8 cellular contexts compared by ENCODE assay signal in the genomic region with DNA sequence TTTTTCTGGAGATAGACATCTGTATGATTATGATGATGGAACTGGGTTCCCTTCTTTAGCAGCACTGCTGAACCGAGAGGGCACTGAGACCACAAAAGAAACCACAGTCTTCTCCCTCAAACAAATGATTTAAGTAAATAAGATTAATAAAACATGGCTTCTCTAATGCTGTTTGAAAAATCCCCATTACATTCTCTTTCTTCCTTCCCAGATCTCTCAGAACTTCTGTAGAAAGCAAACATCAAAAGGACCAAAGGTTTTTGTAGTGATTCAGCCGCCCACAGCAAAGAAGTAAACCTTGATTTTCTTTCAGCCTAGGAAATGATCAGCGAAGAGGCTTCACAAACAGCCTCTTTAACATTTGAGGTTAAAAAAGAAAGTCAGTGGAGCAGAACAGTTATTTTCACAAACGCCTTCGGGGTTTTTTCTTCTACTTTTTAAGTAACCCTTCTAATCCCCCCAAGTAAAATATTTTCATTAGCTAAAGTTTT.
A peak's percentile ranks its signal among the peaks of the same experiment; 100 is the strongest.
DNase-seq lines count a peak whose midpoint lies in the region; ATAC-seq, FAIRE-seq and TF ChIP-seq lines count a peak whose summit lies in the region.

No MANE protein-coding gene starts in this region.

- dilution Hi-C loops in keratinocyte (cut with MboI; ENCODE audit: extremely low pct_ligation_motif_present, low sequenced_read_pairs), result no loop called here

- no peak for TF ChIP-seq CTCF in keratinocyte (optimal IDR thresholded peaks at IDR 0.05 in 1 of 3, IDR thresholded peaks at IDR 0.05 in 1 of 3, conservative IDR thresholded peaks at IDR 0.05 in 1 of 3; ENCODE audit: extremely low read depth in 1 of 3, insufficient read depth in 2 of 3, low read length in 3 of 3)
- TF ChIP-seq CTCF in upper lobe of left lung (IDR thresholded peaks at IDR 0.05), result no peak

- H3K4me3 ChIP-seq in SJSA1, result peak overlapping the region; percentile 7; the same call in 1 of the 2 replicates
- no peak overlapping the region for H3K4me3 ChIP-seq in keratinocyte (ENCODE audit: control insufficient read depth in 2 of 3, extremely low read depth in 1 of 3, insufficient read depth in 2 of 3, low read depth in 1 of 3, low read length in 3 of 3)
- peak overlapping the region in 2 of 4 donors; percentile 18 to 25 for H3K4me3 ChIP-seq in upper lobe of left lung

- H3K9me1 ChIP-seq in keratinocyte (ENCODE audit: control insufficient read depth, extremely low read depth, insufficient read depth, low read length), result no peaks in the 10 kb centered on the region

- H3K9me3 ChIP-seq in SJSA1 (replicated peaks) (no peaks in the 10 kb centered on the region; the same call in 1 of the 2 replicates), keratinocyte (ENCODE audit: control insufficient read depth, low read depth, low read length) (no peaks in the 10 kb centered on the region), upper lobe of left lung (no peaks in the 10 kb centered on the region)

- no peak for TF ChIP-seq POLR2A in upper lobe of left lung (IDR thresholded peaks at IDR 0.05)

- H3K27me3 ChIP-seq in SJSA1 (replicated peaks) (no peaks in the 10 kb centered on the region), keratinocyte (ENCODE audit: control insufficient read depth, extremely low read depth, insufficient read depth, low read length) (no peaks in the 10 kb centered on the region), upper lobe of left lung (no peaks in the 10 kb centered on the region)

- peak overlapping the region; percentile 5 for H3K4me2 ChIP-seq in keratinocyte (ENCODE audit: control insufficient read depth, extremely low read depth, insufficient read depth, low read depth, low read length)

- H3K79me2 ChIP-seq in keratinocyte (ENCODE audit: control insufficient read depth, insufficient read depth, low read length), result no peaks in the 10 kb centered on the region

- DNase-seq in NCI-H510A treated with DMSO at 0.1 percent for 48 hours (lab: John Stamatoyannopoulos, UW) (peak; percentile 28), NCI-H510A (lab: John Stamatoyannopoulos, UW) (no peak), SJSA1 (ENCODE audit: low read depth in 1 of 2, low spot score in 2 of 2) (peak in 1 of 2 experiments; percentile 53), keratinocyte (ENCODE audit: low read depth, low spot score) (no peak), upper lobe of left lung (no peak), NCI-H2171 (lab: John Stamatoyannopoulos, UW) (no peak), hippocampal formation (lab: John Stamatoyannopoulos, UW) (no peak)

- TF ChIP-seq EP300 in upper lobe of left lung (IDR thresholded peaks at IDR 0.05), result no peak

- no peak for FAIRE-seq in keratinocyte (lab: Jason Lieb, UNC)

- no peak overlapping the region for H2AFZ ChIP-seq in keratinocyte (ENCODE audit: control insufficient read depth, low read length)

- peaks cover 2% of the 10 kb centered on the region for H4K20me1 ChIP-seq in keratinocyte (ENCODE audit: control insufficient read depth, extremely low read depth, insufficient read depth, low read length)

- no peak overlapping the region for H3K9ac ChIP-seq in keratinocyte (ENCODE audit: control insufficient read depth, extremely low read depth, insufficient read depth, low read length)

- ATAC-seq in HG02884 (IDR thresholded peaks at IDR 0.05; ENCODE audit: unreplicated experiment) (peak; percentile 88), upper lobe of left lung (ENCODE audit: low FRiP score in 2 of 2) (no peak)

- WGBS in upper lobe of left lung, 2 donors, result 15 to 17% methylated on average over 5 of the region's 5 CpGs

- H3K4me1 ChIP-seq in SJSA1 (replicated peaks), result peaks cover 9% of the 10 kb centered on the region
- peaks cover 2% of the 10 kb centered on the region for H3K4me1 ChIP-seq in keratinocyte (ENCODE audit: control insufficient read depth, extremely low read depth, insufficient read depth, low read length)
- peaks cover 8 to 21% (median 12%) of the 10 kb centered on the region in 4 donors for H3K4me1 ChIP-seq in upper lobe of left lung

- H3K27ac ChIP-seq in SJSA1, result peak overlapping the region; percentile 9; the same call in 1 of the 2 replicates
- no peak overlapping the region for H3K27ac ChIP-seq in keratinocyte (ENCODE audit: control insufficient read depth, insufficient read depth, low read length)
- peak overlapping the region in 3 of 4 donors; percentile 16 to 73 (median 42) for H3K27ac ChIP-seq in upper lobe of left lung

- H3K36me3 ChIP-seq in SJSA1 (no peaks in the 10 kb centered on the region), keratinocyte (ENCODE audit: control insufficient read depth in 2 of 2, extremely low read depth in 1 of 2, insufficient read depth in 2 of 2, low read length in 2 of 2) (no peaks in the 10 kb centered on the region), upper lobe of left lung (no peaks in the 10 kb centered on the region)
